ENCODE assay signal across 8 cellular contexts in genomic region chr5:74648835-74649286, GRCh38. TPM values are rescaled to one million over a fixed set of nuclear protein-coding genes. Genes with fewer than 3 reads are reported as not detected.
A peak's percentile ranks its signal among the peaks of the same experiment; 100 is the strongest.
DNase-seq lines count a peak whose midpoint lies in the region; ATAC-seq, FAIRE-seq and TF ChIP-seq lines count a peak whose summit lies in the region.

No MANE protein-coding gene starts in this region.

- H2AFZ ChIP-seq in OCI-LY7 (ENCODE audit: low read length) (peak overlapping the region; percentile 11; the same call in 1 of the 2 replicates), keratinocyte (ENCODE audit: control insufficient read depth, low read length) (peak overlapping the region; percentile 32)

- peaks cover 5 to 28% of the 10 kb centered on the region in 2 donors for H3K27me3 Mint-ChIP-seq in CD8-positive, alpha-beta memory T cell
- peaks cover 2% of the 10 kb centered on the region for H3K27me3 Mint-ChIP-seq in brain

- no peaks in the 10 kb centered on the region for H3K9me2 ChIP-seq in OCI-LY7 (ENCODE audit: insufficient read depth, low read length)

- H3K27ac Mint-ChIP-seq in CD8-positive, alpha-beta memory T cell, result no peak overlapping the region
- peak overlapping the region; percentile 34 to 80 (median 74) for H3K27ac Mint-ChIP-seq in brain

- H3K9me1 ChIP-seq in keratinocyte (ENCODE audit: control insufficient read depth, extremely low read depth, insufficient read depth, low read length), result no peaks in the 10 kb centered on the region

- H3K36me3 ChIP-seq in CD8-positive, alpha-beta memory T cell (ENCODE audit: insufficient read depth, low read length), result no peaks in the 10 kb centered on the region
- H3K36me3 ChIP-seq in OCI-LY7 (ENCODE audit: insufficient read depth, low read length) (no peaks in the 10 kb centered on the region), keratinocyte (ENCODE audit: control insufficient read depth in 2 of 2, extremely low read depth in 1 of 2, insufficient read depth in 2 of 2, low read length in 2 of 2) (no peaks in the 10 kb centered on the region)

- H3K4me3 ChIP-seq in CD8-positive, alpha-beta memory T cell (ENCODE audit: low read length), result no peak overlapping the region
- H3K4me3 ChIP-seq in OCI-LY7 (ENCODE audit: low read depth, low read length, poor library complexity, severe bottlenecking) (no peak overlapping the region), keratinocyte (ENCODE audit: control insufficient read depth in 2 of 3, extremely low read depth in 1 of 3, insufficient read depth in 2 of 3, low read depth in 1 of 3, low read length in 3 of 3) (no peak overlapping the region)

- no TSS peak for BruUV-seq in OCI-LY7 (replicated peaks; lab: Mats Ljungman, UMichigan)

- CTCF ChIA-PET in CD8-positive, alpha-beta memory T cell (lab: Charles Lee), result interaction anchor here (0.9 to 3.2 kb wide), 11 partner anchors 8 to 1058 kb away, joined by 3 to 34 read pairs (median 5); partner anchors contain the start of gene ENC1
- CTCF ChIA-PET in OCI-LY7 (lab: Charles Lee; ENCODE audit: unreplicated experiment), result interaction anchor here (0.6 to 1.4 kb wide), 2 partner anchors 738 to 746 kb away, joined by 3 to 5 read pairs; no protein-coding TSS in a partner anchor

- H3K27ac ChIP-seq in CD8-positive, alpha-beta memory T cell (ENCODE audit: low read depth, low read length), result no peak overlapping the region
- H3K27ac ChIP-seq in OCI-LY7 (ENCODE audit: low read depth, low read length, poor library complexity, severe bottlenecking) (no peak overlapping the region), keratinocyte (ENCODE audit: control insufficient read depth, insufficient read depth, low read length) (no peak overlapping the region)

- DNase-seq in CD8-positive, alpha-beta memory T cell, result peak in 3 of 5 donors; percentile 45 to 57 (median 49)
- DNase-seq in HS-27A (ENCODE audit: low read depth) (peak; percentile 22), OCI-LY7 (ENCODE audit: low spot score) (peak; percentile 66), keratinocyte (ENCODE audit: low read depth, low spot score) (no peak)
- peak; percentile 14 for DNase-seq in stimulated activated naive CD4-positive, alpha-beta T cell treated with Interleukin-2 at 50 U/mL for 16 hours (lab: John Stamatoyannopoulos, UW)
- no peak for DNase-seq in stimulated activated CD4-positive, alpha-beta T cell treated with anti-CD3 and anti-CD28 coated beads, Interleukin-12 subunit alpha, Interleukin-12 subunit beta, amount 100 ng/mL, for 4 hours

- H3K9me3 ChIP-seq in CD8-positive, alpha-beta memory T cell (ENCODE audit: low read length), result no peaks in the 10 kb centered on the region
- H3K9me3 ChIP-seq in OCI-LY7 (ENCODE audit: low read length) (no peaks in the 10 kb centered on the region), keratinocyte (ENCODE audit: control insufficient read depth, low read depth, low read length) (no peaks in the 10 kb centered on the region)

- no peaks in the 10 kb centered on the region for H3K27me3 ChIP-seq in CD8-positive, alpha-beta memory T cell (ENCODE audit: insufficient read depth, low read length, poor library complexity, severe bottlenecking)
- H3K27me3 ChIP-seq in keratinocyte (ENCODE audit: control insufficient read depth, extremely low read depth, insufficient read depth, low read length), result no peaks in the 10 kb centered on the region

- intact Hi-C loops in OCI-LY7 (cut with micrococcal nuclease; ENCODE audit: unreplicated experiment), result loop anchor here (1.0 to 10.0 kb wide), 5 partner anchors 354 to 1057 kb away; no protein-coding TSS in a partner anchor

- TF ChIP-seq CTCF in OCI-LY7 (conservative IDR thresholded peaks at IDR 0.05; ENCODE audit: low read length), result peak; percentile 94
- TF ChIP-seq CTCF in brain (conservative IDR thresholded peaks at IDR 0.05), result peak; percentile 89
- peak; percentile 55 to 62 (median 59) for TF ChIP-seq CTCF in keratinocyte (optimal IDR thresholded peaks at IDR 0.05 in 1 of 3, IDR thresholded peaks at IDR 0.05 in 1 of 3, conservative IDR thresholded peaks at IDR 0.05 in 1 of 3; ENCODE audit: extremely low read depth in 1 of 3, insufficient read depth in 2 of 3, low read length in 3 of 3)

- H3K36me3 Mint-ChIP-seq in CD8-positive, alpha-beta memory T cell, result no peaks in the 10 kb centered on the region
- no peaks in the 10 kb centered on the region for H3K36me3 Mint-ChIP-seq in brain

- H3K9me3 Mint-ChIP-seq in CD8-positive, alpha-beta memory T cell, result no peaks in the 10 kb centered on the region
- H3K9me3 Mint-ChIP-seq in brain, result peaks cover 0 to 4% (median 0%) of the 10 kb centered on the region in 5 experiments

- no peak overlapping the region for H3K4me3 Mint-ChIP-seq in CD8-positive, alpha-beta memory T cell
- H3K4me3 Mint-ChIP-seq in brain, result peak overlapping the region in 4 of 5 experiments; percentile 22 to 57 (median 32)

- POLR2A ChIA-PET in CD8-positive, alpha-beta memory T cell (lab: Charles Lee), result no interaction called here
- POLR2A ChIA-PET in OCI-LY7 (lab: Charles Lee), result interaction anchor here (0.6 kb wide), 1 partner anchor 702 kb away, joined by 4 read pairs; no protein-coding TSS in a partner anchor

- H3K4me1 Mint-ChIP-seq in CD8-positive, alpha-beta memory T cell, result peaks cover 0 to 3% (median 0%) of the 10 kb centered on the region in 3 donors
- H3K4me1 Mint-ChIP-seq in brain, result peaks cover 52% of the 10 kb centered on the region

- peak; percentile 79 for FAIRE-seq in keratinocyte (lab: Jason Lieb, UNC)

- ATAC-seq in GM19035 (IDR thresholded peaks at IDR 0.05; ENCODE audit: unreplicated experiment), result peak; percentile 55

- H3K4me1 ChIP-seq in CD8-positive, alpha-beta memory T cell (ENCODE audit: insufficient read depth, low read length), result no peaks in the 10 kb centered on the region
- H3K4me1 ChIP-seq in OCI-LY7 (ENCODE audit: insufficient read depth, low read length, poor library complexity, severe bottlenecking) (no peaks in the 10 kb centered on the region), keratinocyte (ENCODE audit: control insufficient read depth, extremely low read depth, insufficient read depth, low read length) (peaks cover 40% of the 10 kb centered on the region)

- H3K9ac ChIP-seq in keratinocyte (ENCODE audit: control insufficient read depth, extremely low read depth, insufficient read depth, low read length), result no peak overlapping the region

- H3K4me2 ChIP-seq in OCI-LY7 (ENCODE audit: low read length) (peak overlapping the region; percentile 33; the same call in 1 of the 2 replicates), keratinocyte (ENCODE audit: control insufficient read depth, extremely low read depth, insufficient read depth, low read depth, low read length) (no peak overlapping the region)

- H3K79me2 ChIP-seq in OCI-LY7 (ENCODE audit: insufficient read depth, low read depth, low read length) (no peaks in the 10 kb centered on the region), keratinocyte (ENCODE audit: control insufficient read depth, insufficient read depth, low read length) (no peaks in the 10 kb centered on the region)

- H4K20me1 ChIP-seq in OCI-LY7 (ENCODE audit: insufficient read depth, low read length) (no peaks in the 10 kb centered on the region), keratinocyte (ENCODE audit: control insufficient read depth, extremely low read depth, insufficient read depth, low read length) (no peaks in the 10 kb centered on the region)

- dilution Hi-C loops in keratinocyte (cut with MboI; ENCODE audit: extremely low pct_ligation_motif_present, low sequenced_read_pairs), result no loop called here

RNA-seq across cellular contexts. Expression of gene ENC1, which starts 8.3 kb away (rescaled TPM):
- total RNA-seq in CD8-positive, alpha-beta memory T cell, result under 1 TPM; 0.68 to 0.93 TPM
- polyA plus RNA-seq in CD8-positive, alpha-beta memory T cell, result 3.5 TPM
- total RNA-seq in OCI-LY7 (2014; rRNA removed; shearing (Covaris generic)), result 19.4 and 25.9 TPM in 2 replicates
- total RNA-seq in OCI-LY7 (2022), result 11.6 and 12.1 TPM in 2 replicates
- 156 TPM for polyA plus RNA-seq in brain (ENCODE audit: insufficient read depth, low read depth, low replicate concordance)
- 67.2 to 97.9 TPM (median 68.1 TPM) in 3 replicates for polyA plus RNA-seq in keratinocyte
- polyA plus RNA-seq in keratinocyte (2011; ENCODE audit: low read depth), result 16.4 TPM
- polyA plus RNA-seq in keratinocyte (2011; cell fraction: cytosol; rRNA removed), result 33.7 and 55.3 TPM in 2 replicates
- polyA plus RNA-seq in keratinocyte (2011; cell fraction: nucleus; rRNA removed), result 212 and 220 TPM in 2 replicates
- polyA plus RNA-seq in keratinocyte (2012; ENCODE audit: low replicate concordance), result 14.4 and 79.4 TPM in 2 replicates
- polyA minus RNA-seq in keratinocyte, result 135 to 276 TPM (median 155 TPM) in 3 replicates
- polyA minus RNA-seq in keratinocyte (2011; cell fraction: cytosol; rRNA and poly(A)+ RNA removed), result 130 TPM
- polyA minus RNA-seq in keratinocyte (2011; cell fraction: nucleus; rRNA and poly(A)+ RNA removed), result 202 and 246 TPM in 2 replicates

RNA-seq across cellular contexts. Expression of gene HEXB, which starts 36.2 kb away (rescaled TPM):
- 10 to 100 TPM; 57.4 to 64.7 TPM for total RNA-seq in CD8-positive, alpha-beta memory T cell
- polyA plus RNA-seq in CD8-positive, alpha-beta memory T cell, result 116 TPM
- 23.8 and 27.4 TPM in 2 replicates for total RNA-seq in OCI-LY7 (2014; rRNA removed; shearing (Covaris generic))
- 35.4 and 36.2 TPM in 2 replicates for total RNA-seq in OCI-LY7 (2022)
- polyA plus RNA-seq in brain (ENCODE audit: insufficient read depth, low read depth, low replicate concordance), result 33.4 TPM
- polyA plus RNA-seq in keratinocyte, result 103 to 192 TPM (median 134 TPM) in 3 replicates
- 136 TPM for polyA plus RNA-seq in keratinocyte (2011; ENCODE audit: low read depth)
- 96.6 and 128 TPM in 2 replicates for polyA plus RNA-seq in keratinocyte (2011; cell fraction: cytosol; rRNA removed)
- polyA plus RNA-seq in keratinocyte (2011; cell fraction: nucleus; rRNA removed), result 131 and 237 TPM in 2 replicates
- polyA plus RNA-seq in keratinocyte (2012; ENCODE audit: low replicate concordance), result 126 and 174 TPM in 2 replicates
- 45.0 to 130 TPM (median 57.6 TPM) in 3 replicates for polyA minus RNA-seq in keratinocyte
- 95.0 TPM for polyA minus RNA-seq in keratinocyte (2011; cell fraction: cytosol; rRNA and poly(A)+ RNA removed)
- 62.1 and 74.8 TPM in 2 replicates for polyA minus RNA-seq in keratinocyte (2011; cell fraction: nucleus; rRNA and poly(A)+ RNA removed)

Comparison
In these comparisons a context has a peak if more than half of its experiments do, and no peak if none do; other contexts are left out.
1. DNase-seq: peak in CD8-positive, alpha-beta memory T cell (3 of 5), HS-27A (single experiment), OCI-LY7 (single experiment) and stimulated activated naive CD4-positive, alpha-beta T cell treated with Interleukin-2 at 50 U/mL for 16 hours (single experiment); none in keratinocyte (single experiment) and stimulated activated CD4-positive, alpha-beta T cell treated with anti-CD3 and anti-CD28 coated beads, Interleukin-12 subunit alpha, Interleukin-12 subunit beta, amount 100 ng/mL, for 4 hours (single experiment).
2. H3K27ac Mint-ChIP-seq: peak in brain (5 of 5); none in CD8-positive, alpha-beta memory T cell (0 of 8).
3. H3K4me3 Mint-ChIP-seq: peak in brain (4 of 5); none in CD8-positive, alpha-beta memory T cell (0 of 7).
4. Peak in every context shown above with its lines, with median percentiles within 50 percentile points of each other: CTCF ChIP-seq.